ENCODE assay signal across 20 cellular contexts in genomic region chr7:158031820-158032424, GRCh38.
DNase-seq lines count a peak whose midpoint lies in the region; ATAC-seq and TF ChIP-seq lines count a peak whose summit lies in the region.
"Had no signal": no experiment of that assay in that cellular context is flagged by ENCODE, and none has a peak within 500 bp of the region (broad histone marks: within the 10 kb centered on the region; RNA-seq: fewer than 3 reads in every experiment).

No MANE protein-coding gene starts in this region.

- H3K27ac Mint-ChIP-seq in nephron progenitor cell: peak overlapping the region; percentile 36
- H3K27ac Mint-ChIP-seq: HFFc6 had no signal

- peak; percentile 26 for DNase-seq in NCI-H146 (lab: John Stamatoyannopoulos, UW)
- no peak for DNase-seq in NCI-H146 treated with DMSO at 0.1 percent for 48 hours (lab: John Stamatoyannopoulos, UW; ENCODE audit: unreplicated experiment)
- DNase-seq in NCI-H2227 (lab: John Stamatoyannopoulos, UW; ENCODE audit: unreplicated experiment): peak; percentile 60
- no peak for DNase-seq in nephron progenitor cell
- peak; percentile 36 for DNase-seq in sciatic nerve (ENCODE audit: low spot score)
- DNase-seq: 8988T; CD8-positive, alpha-beta memory T cell; GOT3; HFFc6; Karpas-422; NCI-H1105 treated with DMSO at 0.1 percent for 48 hours; NCI-H2029 treated with DMSO at 0.1 percent for 48 hours; NCI-H226; NCI-H526; NK-92 treated with Interleukin-12 subunit alpha and Interleukin-12 subunit beta, amount 100 ng/mL, for 24 hours; OCI-M1; RPMI8226 had no signal

- TF ChIP-seq CTCF in nephron progenitor cell (IDR thresholded peaks at IDR 0.05): no peak

- peaks cover 14% of the 10 kb centered on the region for H3K36me3 Mint-ChIP-seq in nephron progenitor cell (ENCODE audit: low read depth)
- H3K36me3 Mint-ChIP-seq: CD8-positive, alpha-beta memory T cell had no signal

- H3K27me3 Mint-ChIP-seq in nephron progenitor cell (ENCODE audit: low read depth, poor library complexity): peaks cover 7% of the 10 kb centered on the region

- ATAC-seq in sciatic nerve (no peak), GM18519 (IDR thresholded peaks at IDR 0.05; ENCODE audit: low FRiP score, unreplicated experiment) (no peak), HG03159 (IDR thresholded peaks at IDR 0.05; ENCODE audit: unreplicated experiment) (no peak), GM21528 (IDR thresholded peaks at IDR 0.05; ENCODE audit: low FRiP score, unreplicated experiment) (no peak)

- H3K9me3 Mint-ChIP-seq in nephron progenitor cell: peaks cover 23% of the 10 kb centered on the region

- peak overlapping the region; percentile 63 for H3K4me3 Mint-ChIP-seq in nephron progenitor cell
- H3K4me3 Mint-ChIP-seq: CD8-positive, alpha-beta memory T cell; HFFc6 had no signal

- peaks cover 54% of the 10 kb centered on the region for H3K4me1 Mint-ChIP-seq in nephron progenitor cell
- H3K4me1 Mint-ChIP-seq: CD8-positive, alpha-beta memory T cell had no signal

- intact Hi-C loops in sciatic nerve (cut with DNase I): no loop called here

Comparison
In these comparisons a context has a peak if more than half of its experiments do, and no peak if none do; other contexts are left out.
1. DNase-seq: peak in NCI-H146 (single experiment), NCI-H2227 (single experiment) and sciatic nerve (single experiment); none in NCI-H146 treated with DMSO at 0.1 percent for 48 hours (single experiment) and nephron progenitor cell (single experiment).